In genomic region chr6:41538556-41539182, GRCh38 we compare ENCODE assay signal across 1 cellular context.
TF ChIP-seq lines count a peak whose summit lies in the region.

No MANE protein-coding gene starts in this region.

TF ChIP-seq in GM12878, 131 proteins besides CTCF, POLR2A, EP300 and RAD21:
- TF ChIP-seq EED (IDR thresholded peaks at IDR 0.05; ENCODE audit: low read depth) (no peak), NR2C1 (IDR thresholded peaks at IDR 0.05) (no peak), GATAD2B (conservative IDR thresholded peaks at IDR 0.05; ENCODE audit: low read depth) (no peak), MYC (IDR thresholded peaks at IDR 0.05; ENCODE audit: insufficient read depth, insufficient read length, insufficient replicate concordance, low read length, severe bottlenecking) (no peak), SPI1 (IDR thresholded peaks at IDR 0.05; ENCODE audit: borderline replicate concordance, insufficient read depth, low read depth, low read length) (0 out of 2 replicates have a peak, but pooled peaks have one; percentile 35), RCOR1 (conservative IDR thresholded peaks at IDR 0.05; ENCODE audit: low read depth, low read length) (no peak), HSF1 (IDR thresholded peaks at IDR 0.05; ENCODE audit: low read depth, low read length) (no peak), BRCA1 (IDR thresholded peaks at IDR 0.05; ENCODE audit: low read depth, low read length) (no peak), MAX (IDR thresholded peaks at IDR 0.05; ENCODE audit: low read depth, low read length) (no peak), ZZZ3 (IDR thresholded peaks at IDR 0.05; ENCODE audit: control insufficient read depth, insufficient read length, low read depth) (no peak), PAX5 (IDR thresholded peaks at IDR 0.05; ENCODE audit: borderline replicate concordance, low read depth, low read length) (no peak), CBFB (IDR thresholded peaks at IDR 0.05; ENCODE audit: low read depth) (no peak), TBL1XR1 (IDR thresholded peaks at IDR 0.05; ENCODE audit: low read depth, low read length) (no peak), CREM (IDR thresholded peaks at IDR 0.05; ENCODE audit: low read depth) (peak; percentile 27; the same call in 1 of the 2 replicates), HDAC2 (IDR thresholded peaks at IDR 0.05) (no peak), SMC3 (IDR thresholded peaks at IDR 0.05; ENCODE audit: borderline replicate concordance, low read length) (no peak), MEF2A (IDR thresholded peaks at IDR 0.05; ENCODE audit: insufficient read depth, low read depth, low read length) (no peak), ASH2L (IDR thresholded peaks at IDR 0.05; ENCODE audit: borderline replicate concordance, low read depth) (no peak), RAD51 (IDR thresholded peaks at IDR 0.05) (no peak), ZBTB11 (CRISPR knock-in tag; IDR thresholded peaks at IDR 0.05) (no peak), ZBED1 (IDR thresholded peaks at IDR 0.05; ENCODE audit: borderline replicate concordance) (no peak), TCF12 (IDR thresholded peaks at IDR 0.05; ENCODE audit: low read depth, low read length) (no peak), ZBTB33 (IDR thresholded peaks at IDR 0.05) (no peak), NRF1 (conservative IDR thresholded peaks at IDR 0.05; ENCODE audit: low read depth, low read length) (no peak), EZH2 (IDR thresholded peaks at IDR 0.05; ENCODE audit: borderline replicate concordance, control insufficient read depth, low read depth, low read length) (no peak), STAT3 (IDR thresholded peaks at IDR 0.05; ENCODE audit: low read depth, low read length) (no peak), GABPA (IDR thresholded peaks at IDR 0.05; ENCODE audit: low read depth) (no peak), RBBP5 (conservative IDR thresholded peaks at IDR 0.05) (no peak), MTA3 (IDR thresholded peaks at IDR 0.05; ENCODE audit: borderline replicate concordance, low read length) (no peak), JUNB (IDR thresholded peaks at IDR 0.05) (no peak), RFX5 (IDR thresholded peaks at IDR 0.05; ENCODE audit: low read depth, low read length) (no peak), CEBPB (IDR thresholded peaks at IDR 0.05; ENCODE audit: borderline replicate concordance in 1 of 2, low read depth in 2 of 2, low read length in 2 of 2) (no peak), USF1 (IDR thresholded peaks at IDR 0.05; ENCODE audit: borderline replicate concordance, extremely low read length, insufficient read depth, low read depth, low read length) (no peak), ZNF384 (IDR thresholded peaks at IDR 0.05; ENCODE audit: borderline replicate concordance, low read depth, low read length) (no peak), SRF (IDR thresholded peaks at IDR 0.05; ENCODE audit: low read depth in 2 of 2, low read length in 2 of 2) (no peak), E2F8 (IDR thresholded peaks at IDR 0.05; ENCODE audit: low read depth, partially characterized antibody) (no peak), TCF3 (IDR thresholded peaks at IDR 0.05; ENCODE audit: borderline replicate concordance, insufficient read depth, low read depth, low read length) (no peak), IKZF1 (conservative IDR thresholded peaks at IDR 0.05) (peak; percentile 26; the same call in 1 of the 2 replicates), SIN3A (IDR thresholded peaks at IDR 0.05; ENCODE audit: low read depth, low read length) (no peak), ZNF687 (IDR thresholded peaks at IDR 0.05) (no peak), FOS (IDR thresholded peaks at IDR 0.05; ENCODE audit: borderline replicate concordance, extremely low read depth, insufficient read length) (no peak), BHLHE40 (IDR thresholded peaks at IDR 0.05; ENCODE audit: borderline replicate concordance in 1 of 2, low read depth in 2 of 2, low read length in 1 of 2) (peak in 1 of 2 experiments; percentile 7; a peak in 1 of 4 replicates), CHD4 (IDR thresholded peaks at IDR 0.05) (no peak), ATF2 (IDR thresholded peaks at IDR 0.05; ENCODE audit: low read length) (no peak), ETV6 (conservative IDR thresholded peaks at IDR 0.05 in 1 of 2, IDR thresholded peaks at IDR 0.05 in 1 of 2; ENCODE audit: borderline replicate concordance in 1 of 2, low read depth in 1 of 2) (no peak), CREB1 (IDR thresholded peaks at IDR 0.05; ENCODE audit: low read depth) (peak; percentile 57; the same call in 1 of the 2 replicates), RELA (IDR thresholded peaks at IDR 0.05; ENCODE audit: borderline replicate concordance, partially characterized antibody) (no peak), BCL3 (IDR thresholded peaks at IDR 0.05; ENCODE audit: borderline replicate concordance, insufficient read depth, low read depth, low read length, poor library complexity, severe bottlenecking) (no peak), MXI1 (IDR thresholded peaks at IDR 0.05; ENCODE audit: low read depth, low read length) (no peak), NBN (IDR thresholded peaks at IDR 0.05) (no peak), NR2F1 (conservative IDR thresholded peaks at IDR 0.05) (0 out of 2 replicates have a peak, but pooled peaks have one; percentile 20)
